ENCODE assay signal across 7 cellular contexts in genomic region chr1:214610136-214610535, GRCh38. TPM values are rescaled to one million over a fixed set of nuclear protein-coding genes. Genes with fewer than 3 reads are reported as not detected.
DNase-seq lines count a peak whose midpoint lies in the region; ATAC-seq, FAIRE-seq and TF ChIP-seq lines count a peak whose summit lies in the region.
"Not testable (repeated sequence)": the region's sequence is repeated elsewhere in the genome, so short reads cannot be mapped to it uniquely, and the experiment has no call there.

No MANE protein-coding gene starts in this region.

- H3K4me1 Mint-ChIP-seq in progenitor cell of endocrine pancreas (ENCODE audit: low read depth) = not testable (repeated sequence)

- H3K36me3 Mint-ChIP-seq in progenitor cell of endocrine pancreas (ENCODE audit: insufficient read depth) = peaks cover 24% of the 10 kb centered on the region

- peak overlapping the region; percentile 33 for H3K27ac Mint-ChIP-seq in progenitor cell of endocrine pancreas

- not testable (repeated sequence) for H3K27me3 Mint-ChIP-seq in progenitor cell of endocrine pancreas

- H3K4me3 Mint-ChIP-seq in progenitor cell of endocrine pancreas (ENCODE audit: low read depth) = not testable (repeated sequence)

- not testable (repeated sequence) for TF ChIP-seq CTCF in progenitor cell of endocrine pancreas (IDR thresholded peaks at IDR 0.05; ENCODE audit: unreplicated experiment)

- FAIRE-seq in RCC 7860 (lab: Jason Lieb, UNC) = peak; percentile 66

- ATAC-seq in GM18861 (IDR thresholded peaks at IDR 0.05; ENCODE audit: unreplicated experiment) (peak; percentile 82), GM19324 (IDR thresholded peaks at IDR 0.05; ENCODE audit: low FRiP score, unreplicated experiment) (peak; percentile 66), GM21381 (IDR thresholded peaks at IDR 0.05; ENCODE audit: unreplicated experiment) (peak; percentile 71), HG02981 (IDR thresholded peaks at IDR 0.05; ENCODE audit: unreplicated experiment) (peak; percentile 85), HG03378 (IDR thresholded peaks at IDR 0.05; ENCODE audit: unreplicated experiment) (peak; percentile 81)

- not testable (repeated sequence) for DNase-seq in RCC 7860 (ENCODE audit: low spot score); progenitor cell of endocrine pancreas (ENCODE audit: low spot score, unreplicated experiment)

- peaks cover 14% of the 10 kb centered on the region for H3K9me3 Mint-ChIP-seq in progenitor cell of endocrine pancreas (ENCODE audit: low read depth)

RNA-seq across cellular contexts. Expression of gene CENPF, which starts 7.1 kb away (rescaled TPM):
- total RNA-seq in progenitor cell of endocrine pancreas = 62.1 and 62.8 TPM in 2 replicates

RNA-seq across cellular contexts. Expression of gene PTPN14, which starts 58.7 kb away (rescaled TPM):
- 37.0 and 43.3 TPM in 2 replicates for total RNA-seq in progenitor cell of endocrine pancreas
